Comparison of ENCODE assay signal across 8 cellular contexts in the genomic region with DNA sequence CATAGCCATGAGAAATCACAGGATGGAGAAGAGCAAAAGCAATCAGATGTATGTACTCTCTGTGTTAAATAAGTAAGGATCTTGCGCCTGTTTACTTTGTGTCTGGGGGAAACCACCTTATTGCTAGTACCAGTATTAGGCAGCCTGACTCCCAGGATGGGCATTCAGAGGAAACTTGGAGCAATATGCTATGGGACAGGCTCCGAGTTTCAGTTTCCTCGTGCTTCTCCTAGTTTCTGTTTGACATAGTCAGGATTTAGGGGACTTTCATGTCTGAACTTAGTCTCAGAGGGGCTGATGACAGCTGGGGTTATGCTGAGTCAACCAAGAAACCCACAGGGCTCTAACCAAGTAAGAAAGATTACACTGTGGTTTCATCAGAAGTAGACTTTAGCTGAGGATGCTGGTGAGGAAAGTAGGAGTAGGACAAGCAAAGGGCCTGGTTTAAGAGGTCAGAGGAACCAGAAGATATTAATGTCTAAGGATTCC. TPM values are rescaled to one million over a fixed set of nuclear protein-coding genes. Genes with fewer than 3 reads are reported as not detected.
A peak's percentile ranks its signal among the peaks of the same experiment; 100 is the strongest.
DNase-seq lines count a peak whose midpoint lies in the region; ATAC-seq lines count a peak whose summit lies in the region.

No MANE protein-coding gene starts in this region.

- H3K4me3 Mint-ChIP-seq in activated naive CD8-positive, alpha-beta T cell treated with anti-CD3 and anti-CD28 coated beads for 36 hours = no peak overlapping the region

- DNase-seq in ELR (ENCODE audit: low read depth) = peak; percentile 38
- peak; percentile 45 for DNase-seq in activated naive CD8-positive, alpha-beta T cell treated with anti-CD3 and anti-CD28 coated beads for 36 hours
- DNase-seq in midbrain (lab: John Stamatoyannopoulos, UW) = no peak
- no peak for DNase-seq in Right ventricle myocardium inferior (ENCODE audit: missing footprints)
- DNase-seq in NCI-H524 (lab: John Stamatoyannopoulos, UW) = no peak
- no peak for DNase-seq in SW 1271 (lab: John Stamatoyannopoulos, UW)

- H3K27ac Mint-ChIP-seq in activated naive CD8-positive, alpha-beta T cell treated with anti-CD3 and anti-CD28 coated beads for 36 hours = peak overlapping the region; percentile 78

- no peaks in the 10 kb centered on the region for H3K9me3 Mint-ChIP-seq in activated naive CD8-positive, alpha-beta T cell treated with anti-CD3 and anti-CD28 coated beads for 36 hours

- H3K4me1 Mint-ChIP-seq in activated naive CD8-positive, alpha-beta T cell treated with anti-CD3 and anti-CD28 coated beads for 36 hours = peaks cover 8% of the 10 kb centered on the region

- H3K36me3 Mint-ChIP-seq in activated naive CD8-positive, alpha-beta T cell treated with anti-CD3 and anti-CD28 coated beads for 36 hours = peaks cover 2% of the 10 kb centered on the region

- ATAC-seq in GM19468 (IDR thresholded peaks at IDR 0.05; ENCODE audit: extremely low read depth, unreplicated experiment) = peak; percentile 85
- ATAC-seq in HG03460 (IDR thresholded peaks at IDR 0.05; ENCODE audit: unreplicated experiment) = peak; percentile 100
- no peak for ATAC-seq in Right ventricle myocardium inferior

- H3K27me3 Mint-ChIP-seq in activated naive CD8-positive, alpha-beta T cell treated with anti-CD3 and anti-CD28 coated beads for 36 hours = peaks cover 8% of the 10 kb centered on the region

- intact Hi-C loops in Right ventricle myocardium inferior (cut with DNase I) = no loop called here

RNA-seq across cellular contexts. Expression of a gene that starts 13.5 kb away (rescaled TPM):
- under 1 TPM; 0.19 to 0.28 TPM for total RNA-seq in activated naive CD8-positive, alpha-beta T cell treated with anti-CD3 and anti-CD28 coated beads for 36 hours
- total RNA-seq in Right ventricle myocardium inferior = 0.95 TPM

Comparison
In these comparisons a context has a peak if more than half of its experiments do, and no peak if none do; other contexts are left out.
1. DNase-seq: peak in ELR (single experiment) and activated naive CD8-positive, alpha-beta T cell treated with anti-CD3 and anti-CD28 coated beads for 36 hours (single experiment); none in midbrain (single experiment), Right ventricle myocardium inferior (single experiment), NCI-H524 (0 of 2) and SW 1271 (0 of 2).